5 cellular contexts compared by ENCODE assay signal in the genomic region with DNA sequence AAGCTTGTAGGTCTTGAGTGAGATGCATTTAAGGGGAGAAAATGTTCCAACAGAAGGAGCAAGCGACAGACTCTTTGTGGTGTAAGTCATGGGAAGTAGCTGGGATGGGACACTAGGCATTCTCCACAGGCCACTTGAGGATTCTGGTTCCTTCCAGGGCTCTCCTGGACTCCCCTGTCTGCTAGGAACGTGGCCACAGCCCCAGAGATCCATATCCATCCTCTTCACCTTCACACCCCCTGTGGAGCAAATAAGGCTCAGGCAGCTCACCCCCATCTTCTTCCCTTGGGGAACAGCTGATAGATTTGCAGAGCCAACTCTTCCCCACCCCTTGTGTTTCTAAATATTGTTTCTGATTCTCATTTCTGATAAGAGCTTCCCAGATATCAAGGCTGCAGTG.
"Had no signal": no experiment of that assay in that cellular context is flagged by ENCODE, and none has a peak within 500 bp of the region (broad histone marks: within the 10 kb centered on the region; RNA-seq: fewer than 3 reads in every experiment).

No MANE protein-coding gene starts in this region.

- H3K4me3 ChIP-seq: K562 had no signal

- ATAC-seq: HepG2, K562 had no signal

- H3K27ac ChIP-seq: HL-60 had no signal

- DNase-seq: IMR-90 had no signal

- H3K27ac Mint-ChIP-seq: IgD-negative memory B cell had no signal

- H3K4me3 Mint-ChIP-seq: IgD-negative memory B cell had no signal

- H3K27me3 Mint-ChIP-seq: IgD-negative memory B cell had no signal

- H3K4me1 Mint-ChIP-seq: IgD-negative memory B cell had no signal

- H3K36me3 Mint-ChIP-seq: IgD-negative memory B cell had no signal
